8 cellular contexts compared by ENCODE assay signal in genomic region chr10:102815790-102816549, GRCh38. TPM values are rescaled to one million over a fixed set of nuclear protein-coding genes. Genes with fewer than 3 reads are reported as not detected.
DNase-seq lines count a peak whose midpoint lies in the region; ATAC-seq and TF ChIP-seq lines count a peak whose summit lies in the region.

No MANE protein-coding gene starts in this region.

- H3K9me2 ChIP-seq in GM23248 (ENCODE audit: insufficient read depth) (no peaks in the 10 kb centered on the region), hepatocyte (replicated peaks; ENCODE audit: insufficient read depth) (no peaks in the 10 kb centered on the region)

- H3K36me3 ChIP-seq in GM23248 (ENCODE audit: low read depth) (peaks cover 30% of the 10 kb centered on the region; the same call in 1 of the 2 replicates), hepatocyte (replicated peaks; ENCODE audit: insufficient read depth, low read depth) (no peaks in the 10 kb centered on the region), skeletal muscle satellite cell (ENCODE audit: insufficient read depth, low read length) (peaks cover 47% of the 10 kb centered on the region)

- peak; percentile 88 for DNase-seq in GM23248
- DNase-seq in hepatocyte (ENCODE audit: low spot score), result no peak
- no peak for DNase-seq in activated T-cell treated with anti-CD3 and anti-CD28 coated beads for 4 hours
- DNase-seq in RKO (ENCODE audit: low spot score), result no peak

- H4K20me1 ChIP-seq in GM23248 (ENCODE audit: insufficient read depth) (no peaks in the 10 kb centered on the region), hepatocyte (ENCODE audit: insufficient read depth, poor library complexity, severe bottlenecking) (no peaks in the 10 kb centered on the region)

- H3K9me3 ChIP-seq in GM23248 (ENCODE audit: low read depth) (no peaks in the 10 kb centered on the region), hepatocyte (ENCODE audit: low read depth) (no peaks in the 10 kb centered on the region), skeletal muscle satellite cell (replicated peaks; ENCODE audit: low read length) (no peaks in the 10 kb centered on the region)

- H3K4me2 ChIP-seq in GM23248 (ENCODE audit: unreplicated experiment), result peak overlapping the region; percentile 42
- H3K4me2 ChIP-seq in hepatocyte, result no peak overlapping the region
- H3K4me2 ChIP-seq in skeletal muscle satellite cell (ENCODE audit: low read length), result peak overlapping the region; percentile 40

- peaks cover 4% of the 10 kb centered on the region; the same call in 1 of the 2 replicates for H3F3A ChIP-seq in GM23248 (ENCODE audit: insufficient read depth)

- no peak for TF ChIP-seq CTCF in hepatocyte (IDR thresholded peaks at IDR 0.05; ENCODE audit: poor library complexity)

- H3K4me1 ChIP-seq in GM23248 (ENCODE audit: insufficient read depth) (peaks cover 15% of the 10 kb centered on the region), hepatocyte (ENCODE audit: insufficient read depth) (peaks cover 24% of the 10 kb centered on the region), skeletal muscle satellite cell (ENCODE audit: control insufficient read depth, insufficient read depth, low read length) (peaks cover 34% of the 10 kb centered on the region)

- WGBS in GM23248 (ENCODE audit: low coverage in 1 of 2, low lambda C conversion rate in 2 of 2, missing lambda C conversion rate in 2 of 2), 2 experiments, result 56 to 61% methylated on average over 12 of the region's 12 CpGs
- WGBS in hepatocyte (ENCODE audit: low lambda C conversion rate, missing lambda C conversion rate), result 82% methylated on average over 12 of the region's 12 CpGs

- H3K9ac ChIP-seq in GM23248 (peak overlapping the region; percentile 74), skeletal muscle satellite cell (ENCODE audit: low read depth, low read length) (peak overlapping the region; percentile 80)

- H3K27ac ChIP-seq in GM23248 (peak overlapping the region; percentile 90), angular gyrus (ENCODE audit: low read depth, low read length) (peak overlapping the region; percentile 77), hepatocyte (peak overlapping the region; percentile 95)

- H3K79me2 ChIP-seq in GM23248 (ENCODE audit: insufficient read depth) (no peaks in the 10 kb centered on the region), hepatocyte (no peaks in the 10 kb centered on the region)

- in situ Hi-C loops in GM23248 (cut with MboI), result no loop called here

- no peak for ATAC-seq in GM18517 (IDR thresholded peaks at IDR 0.05; ENCODE audit: unreplicated experiment)
- ATAC-seq in HG03175 (IDR thresholded peaks at IDR 0.05; ENCODE audit: unreplicated experiment), result no peak

- no peaks in the 10 kb centered on the region for H3K27me3 ChIP-seq in GM23248 (replicated peaks; ENCODE audit: insufficient read depth)
- H3K27me3 ChIP-seq in hepatocyte, result no peaks in the 10 kb centered on the region
- H3K27me3 ChIP-seq in skeletal muscle satellite cell (ENCODE audit: control insufficient read depth, insufficient read depth, low read length), result no peaks in the 10 kb centered on the region

- H2AFZ ChIP-seq in GM23248 (no peak overlapping the region), hepatocyte (no peak overlapping the region)

- H3K4me3 ChIP-seq in GM23248, result no peak overlapping the region
- no peak overlapping the region for H3K4me3 ChIP-seq in hepatocyte
- no peak overlapping the region for H3K4me3 ChIP-seq in skeletal muscle satellite cell (ENCODE audit: low read length)

RNA-seq across cellular contexts. Expression of gene CYP17A1, which starts 21.2 kb away (rescaled TPM):
- total RNA-seq in GM23248 (2014; rRNA removed; shearing (Covaris generic)), result not detected in 2 replicates
- polyA plus RNA-seq in GM23248 (2016; fragmentation: Nextera tagmentation; extraction: Ambion mirVana), result not detected in 2 replicates
- total RNA-seq in hepatocyte, result not detected in 2 replicates
- polyA plus RNA-seq in hepatocyte, result not detected in 2 replicates
- not detected in 2 replicates for total RNA-seq in skeletal muscle satellite cell (2012; rRNA removed)

RNA-seq across cellular contexts. Expression of gene BORCS7, which starts 38.1 kb away (rescaled TPM):
- 26.8 and 30.5 TPM in 2 replicates for total RNA-seq in GM23248 (2014; rRNA removed; shearing (Covaris generic))
- polyA plus RNA-seq in GM23248 (2016; fragmentation: Nextera tagmentation; extraction: Ambion mirVana), result 33.2 and 37.8 TPM in 2 replicates
- total RNA-seq in hepatocyte, result 53.2 and 61.4 TPM in 2 replicates
- polyA plus RNA-seq in hepatocyte, result 31.8 and 42.0 TPM in 2 replicates
- 10.4 and 12.5 TPM in 2 replicates for total RNA-seq in skeletal muscle satellite cell (2012; rRNA removed)

RNA-seq across cellular contexts. Expression of gene AS3MT, which starts 53.3 kb away (rescaled TPM):
- total RNA-seq in GM23248 (2014; rRNA removed; shearing (Covaris generic)), result 1.3 and 2.3 TPM in 2 replicates
- 0.49 and 1.2 TPM in 2 replicates for polyA plus RNA-seq in GM23248 (2016; fragmentation: Nextera tagmentation; extraction: Ambion mirVana)
- total RNA-seq in hepatocyte, result 9.0 and 9.1 TPM in 2 replicates
- polyA plus RNA-seq in hepatocyte, result 2.2 and 3.8 TPM in 2 replicates
- total RNA-seq in skeletal muscle satellite cell (2012; rRNA removed), result 0.25 and 0.66 TPM in 2 replicates
